13 cellular contexts compared by ENCODE assay signal in the genomic region with DNA sequence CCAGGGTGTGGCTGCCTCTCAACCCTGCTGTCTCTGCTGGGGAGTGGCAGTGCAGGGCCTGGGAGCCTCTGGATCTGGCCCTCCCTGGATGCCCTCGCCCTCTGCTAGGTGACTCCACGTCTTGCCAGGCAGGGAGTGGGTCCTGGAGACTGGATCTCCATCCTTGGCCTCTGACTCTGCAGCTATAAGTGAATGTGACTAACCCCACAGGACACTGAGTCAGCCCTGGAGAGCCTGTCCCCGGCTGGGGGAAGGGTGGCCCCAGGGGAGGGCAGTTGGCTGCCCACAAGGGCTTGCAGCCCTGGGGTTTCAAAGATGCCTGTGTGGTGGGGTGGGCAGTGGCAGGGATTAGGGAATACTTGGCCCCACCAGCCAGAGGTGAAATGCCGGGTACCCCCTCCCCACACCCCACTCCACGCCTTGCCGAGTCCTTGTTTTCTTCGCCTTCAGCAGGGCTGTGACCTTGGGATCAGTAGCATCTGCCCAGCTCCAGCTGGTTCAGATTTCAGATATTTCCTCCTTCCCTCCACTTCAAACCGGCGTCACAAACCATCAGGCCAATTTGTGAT. TPM values are rescaled to one million over a fixed set of nuclear protein-coding genes. Genes with fewer than 3 reads are reported as not detected.
DNase-seq lines count a peak whose midpoint lies in the region; ATAC-seq and TF ChIP-seq lines count a peak whose summit lies in the region.
"Had no signal": no experiment of that assay in that cellular context is flagged by ENCODE, and none has a peak within 500 bp of the region (broad histone marks: within the 10 kb centered on the region; RNA-seq: fewer than 3 reads in every experiment).

No MANE protein-coding gene starts in this region.

- H4K20me1 ChIP-seq in smooth muscle cell (ENCODE audit: low read depth): no peaks in the 10 kb centered on the region

- no peaks in the 10 kb centered on the region for H3K79me2 ChIP-seq in smooth muscle cell (ENCODE audit: low read depth)

- no peaks in the 10 kb centered on the region for H3K9me3 Mint-ChIP-seq in endothelial cell (ENCODE audit: unreplicated experiment)
- H3K9me3 Mint-ChIP-seq: activated naive CD8-positive, alpha-beta T cell treated with anti-CD3 and anti-CD28 coated beads for 36 hours had no signal

- peak; percentile 35; the same call in 1 of the 2 replicates for ATAC-seq in Panc1
- ATAC-seq: left ventricle myocardium superior, sciatic nerve had no signal

- H3K9me3 ChIP-seq in Panc1 (ENCODE audit: control insufficient read depth, insufficient read depth, low read depth, low read length): no peaks in the 10 kb centered on the region
- H3K9me3 ChIP-seq in smooth muscle cell (replicated peaks; ENCODE audit: low read depth): no peaks in the 10 kb centered on the region

- no TSS peak for BruUV-seq in Panc1 (replicated peaks; lab: Mats Ljungman, UMichigan)

- in situ Hi-C loops in Panc1 (cut with HindIII; ENCODE audit: low pct_unique_long_range_greater_than_20kb, low sequenced_read_pairs): no loop called here

- TF ChIP-seq CTCF in Panc1 (IDR thresholded peaks at IDR 0.05): no peak
- no peak for TF ChIP-seq CTCF in fibroblast of the aortic adventitia (IDR thresholded peaks at IDR 0.05; ENCODE audit: insufficient read depth, low read length)
- TF ChIP-seq CTCF in smooth muscle cell (IDR thresholded peaks at IDR 0.05; ENCODE audit: borderline replicate concordance, insufficient read depth, poor library complexity, severe bottlenecking): no peak
- no peak for TF ChIP-seq CTCF in endothelial cell (IDR thresholded peaks at IDR 0.05; ENCODE audit: unreplicated experiment)

- H3K4me2 ChIP-seq in smooth muscle cell: peak overlapping the region; percentile 67

- intact Hi-C loops in Panc1 (cut with micrococcal nuclease; ENCODE audit: unreplicated experiment): no loop called here

- 23% methylated on average over 9 of the region's 9 CpGs for WGBS in smooth muscle cell (ENCODE audit: low lambda C conversion rate)

- CTCF ChIA-PET in Panc1 (lab: Charles Lee): no interaction called here

- H3F3A ChIP-seq in smooth muscle cell (ENCODE audit: low read depth): peaks cover 10% of the 10 kb centered on the region

- peak overlapping the region; percentile 65 for H3K9ac ChIP-seq in smooth muscle cell (ENCODE audit: low read depth)

- H3K4me1 Mint-ChIP-seq in endothelial cell (ENCODE audit: unreplicated experiment): peaks cover 10% of the 10 kb centered on the region
- H3K4me1 Mint-ChIP-seq: activated naive CD8-positive, alpha-beta T cell treated with anti-CD3 and anti-CD28 coated beads for 36 hours had no signal

- no peak overlapping the region for H2AFZ ChIP-seq in smooth muscle cell (ENCODE audit: low read depth)

- no peaks in the 10 kb centered on the region for H3K4me1 ChIP-seq in Panc1 (ENCODE audit: control insufficient read depth, insufficient read depth, low read length)
- H3K4me1 ChIP-seq in smooth muscle cell (ENCODE audit: low read depth): peaks cover 34% of the 10 kb centered on the region

- POLR2A ChIA-PET in Panc1 (lab: Charles Lee): no interaction called here

- no peaks in the 10 kb centered on the region for H3K36me3 Mint-ChIP-seq in endothelial cell (ENCODE audit: low read depth, unreplicated experiment)
- H3K36me3 Mint-ChIP-seq: activated naive CD8-positive, alpha-beta T cell treated with anti-CD3 and anti-CD28 coated beads for 36 hours had no signal

- H3K36me3 ChIP-seq in Panc1 (ENCODE audit: control insufficient read depth, insufficient read depth, low read length) (no peaks in the 10 kb centered on the region), smooth muscle cell (ENCODE audit: low read depth) (no peaks in the 10 kb centered on the region)

- H3K27ac Mint-ChIP-seq in endothelial cell (ENCODE audit: unreplicated experiment): no peak overlapping the region
- H3K27ac Mint-ChIP-seq: activated naive CD8-positive, alpha-beta T cell treated with anti-CD3 and anti-CD28 coated beads for 36 hours had no signal

- H3K4me3 ChIP-seq in Panc1 (ENCODE audit: low read depth in 2 of 2, low read length in 2 of 2) (no peak overlapping the region), fibroblast of the aortic adventitia (ENCODE audit: low read depth, low read length) (no peak overlapping the region), smooth muscle cell (no peak overlapping the region)

- H3K27me3 ChIP-seq in Panc1 (ENCODE audit: control insufficient read depth, insufficient read depth, low read length): no peaks in the 10 kb centered on the region
- H3K27me3 ChIP-seq in smooth muscle cell (ENCODE audit: low read depth): no peaks in the 10 kb centered on the region

- peak; percentile 32 for DNase-seq in NCI-H510A treated with DMSO at 0.1 percent for 48 hours (lab: John Stamatoyannopoulos, UW)
- no peak for DNase-seq in NCI-H510A (lab: John Stamatoyannopoulos, UW)
- DNase-seq in Panc1 (ENCODE audit: low read depth, low spot score): no peak
- peak; percentile 25 for DNase-seq in fibroblast of the aortic adventitia (ENCODE audit: low read depth)
- no peak for DNase-seq in smooth muscle cell (lab: John Stamatoyannopoulos, UW; ENCODE audit: unreplicated experiment)
- no peak for DNase-seq in NCI-H1694 treated with DMSO at 0.1 percent for 48 hours (lab: John Stamatoyannopoulos, UW)
- no peak for DNase-seq in activated T-cell treated with anti-CD3 and anti-CD28 coated beads for 4 hours
- no peak for DNase-seq in endothelial cell (ENCODE audit: low spot score)
- DNase-seq: activated CD4-positive, CD25-positive, alpha-beta regulatory T cell treated with anti-CD3 and anti-CD28 coated beads, Interleukin-2, amount 50 U/mL, for 72 hours; activated naive CD8-positive, alpha-beta T cell treated with anti-CD3 and anti-CD28 coated beads for 36 hours; left ventricle myocardium superior had no signal

- H3K27ac ChIP-seq in Panc1 (ENCODE audit: low read length): no peak overlapping the region
- H3K27ac ChIP-seq in smooth muscle cell (ENCODE audit: low read depth): peak overlapping the region; percentile 88

- no peak overlapping the region for H3K4me3 Mint-ChIP-seq in endothelial cell (ENCODE audit: unreplicated experiment)
- H3K4me3 Mint-ChIP-seq: activated naive CD8-positive, alpha-beta T cell treated with anti-CD3 and anti-CD28 coated beads for 36 hours had no signal

- H3K27me3 Mint-ChIP-seq in endothelial cell (ENCODE audit: unreplicated experiment): peaks cover 3% of the 10 kb centered on the region
- H3K27me3 Mint-ChIP-seq: activated naive CD8-positive, alpha-beta T cell treated with anti-CD3 and anti-CD28 coated beads for 36 hours had no signal

RNA-seq across cellular contexts. Expression of a gene that starts 1.9 kb away (rescaled TPM):
- total RNA-seq in Panc1 (2021; ENCODE audit: unreplicated experiment) (not detected), fibroblast of the aortic adventitia (ENCODE audit: low replicate concordance) (0.08 TPM in 1 of 2 replicates, not detected in the other), smooth muscle cell (0.67 TPM in 1 of 2 replicates, not detected in the other), endothelial cell (ENCODE audit: unreplicated experiment) (not detected)
- not detected for polyA plus RNA-seq in Panc1 (2012; ENCODE audit: insufficient read length)
- polyA plus RNA-seq in smooth muscle cell: 0.51 and 1.7 TPM in 2 replicates
- total RNA-seq: activated naive CD8-positive, alpha-beta T cell treated with anti-CD3 and anti-CD28 coated beads for 36 hours; left ventricle myocardium superior; sciatic nerve had no signal
- polyA plus RNA-seq: esophagus had no signal

RNA-seq across cellular contexts. Expression of a gene that starts 8.9 kb away (rescaled TPM):
- 0.10 TPM for total RNA-seq in Panc1 (2021; ENCODE audit: unreplicated experiment)
- polyA plus RNA-seq in Panc1 (2012; ENCODE audit: insufficient read length): 0.97 TPM
- 3.0 and 5.5 TPM in 2 replicates for total RNA-seq in fibroblast of the aortic adventitia (ENCODE audit: low replicate concordance)
- total RNA-seq in smooth muscle cell: 45.4 TPM in 2 replicates
- polyA plus RNA-seq in smooth muscle cell: 53.6 and 74.7 TPM in 2 replicates
- 0.21 TPM for total RNA-seq in endothelial cell (ENCODE audit: unreplicated experiment)
- total RNA-seq: activated naive CD8-positive, alpha-beta T cell treated with anti-CD3 and anti-CD28 coated beads for 36 hours had no signal

RNA-seq across cellular contexts. Expression of a gene that starts 50.0 kb away (rescaled TPM):
- total RNA-seq in Panc1 (2021; ENCODE audit: unreplicated experiment) (8.5 TPM), fibroblast of the aortic adventitia (ENCODE audit: low replicate concordance) (0.72 and 6.5 TPM in 2 replicates), smooth muscle cell (7.7 and 16.0 TPM in 2 replicates), endothelial cell (ENCODE audit: unreplicated experiment) (16.3 TPM)
- polyA plus RNA-seq in Panc1 (2012; ENCODE audit: insufficient read length): 7.1 TPM
- 18.0 and 18.5 TPM in 2 replicates for polyA plus RNA-seq in smooth muscle cell
- total RNA-seq: activated naive CD8-positive, alpha-beta T cell treated with anti-CD3 and anti-CD28 coated beads for 36 hours had no signal

RNA-seq across cellular contexts. Expression of a gene that starts 51.9 kb away (rescaled TPM):
- not detected for total RNA-seq in Panc1 (2021; ENCODE audit: unreplicated experiment)
- polyA plus RNA-seq in Panc1 (2012; ENCODE audit: insufficient read length): not detected
- not detected in 2 replicates for total RNA-seq in fibroblast of the aortic adventitia (ENCODE audit: low replicate concordance)
- total RNA-seq in smooth muscle cell: 0.04 TPM in 1 of 2 replicates, not detected in the other
- not detected in 2 replicates for polyA plus RNA-seq in smooth muscle cell
- total RNA-seq in endothelial cell (ENCODE audit: unreplicated experiment): not detected
- total RNA-seq: left ventricle myocardium superior had no signal

Comparison
In these comparisons a context has a peak if more than half of its experiments do, and no peak if none do; other contexts are left out.
1. DNase-seq: peak in NCI-H510A treated with DMSO at 0.1 percent for 48 hours (single experiment) and fibroblast of the aortic adventitia (single experiment); none in NCI-H510A (single experiment), Panc1 (single experiment), smooth muscle cell (single experiment), NCI-H1694 treated with DMSO at 0.1 percent for 48 hours (single experiment), activated T-cell treated with anti-CD3 and anti-CD28 coated beads for 4 hours (single experiment) and endothelial cell (single experiment).